ENCODE assay signal across 1 cellular context in genomic region chr15:31278056-31278445, GRCh38.
TF ChIP-seq lines count a peak whose summit lies in the region.

No MANE protein-coding gene starts in this region.

TF ChIP-seq in HepG2, 621 proteins besides CTCF, POLR2A, EP300 and RAD21 (continued from another document):
- no peak for TF ChIP-seq NR2C2 (CRISPR knock-in tag; IDR thresholded peaks at IDR 0.05; ENCODE audit: borderline replicate concordance)
- no peak for TF ChIP-seq SNAPC5 (CRISPR knock-in tag; IDR thresholded peaks at IDR 0.05; ENCODE audit: borderline replicate concordance)
- TF ChIP-seq KDM1A (CRISPR knock-in tag; IDR thresholded peaks at IDR 0.05), result no peak
- no peak for TF ChIP-seq ZBTB39 (CRISPR knock-in tag; IDR thresholded peaks at IDR 0.05)
- no peak for TF ChIP-seq TAF1 (CRISPR knock-in tag; IDR thresholded peaks at IDR 0.05)
- no peak for TF ChIP-seq ZMYM2 (CRISPR knock-in tag; IDR thresholded peaks at IDR 0.05)
- no peak for TF ChIP-seq PRPF4 (IDR thresholded peaks at IDR 0.05; ENCODE audit: low read depth, low read length, poor library complexity, severe bottlenecking)
- no peak for TF ChIP-seq ETV5 (CRISPR knock-in tag; IDR thresholded peaks at IDR 0.05; ENCODE audit: borderline replicate concordance)
- TF ChIP-seq JDP2 (CRISPR knock-in tag; IDR thresholded peaks at IDR 0.05; ENCODE audit: borderline replicate concordance), result no peak
- TF ChIP-seq AGO1 (IDR thresholded peaks at IDR 0.05; ENCODE audit: low read depth, low read length, poor library complexity, severe bottlenecking), result no peak
- no peak for TF ChIP-seq ATF1 (CRISPR knock-in tag; IDR thresholded peaks at IDR 0.05)
- no peak for TF ChIP-seq EEA1 (CRISPR knock-in tag; IDR thresholded peaks at IDR 0.05; ENCODE audit: borderline replicate concordance)
- TF ChIP-seq ZNF567 (CRISPR knock-in tag; IDR thresholded peaks at IDR 0.05; ENCODE audit: borderline replicate concordance), result no peak
- no peak for TF ChIP-seq ZEB1 (IDR thresholded peaks at IDR 0.05; ENCODE audit: insufficient replicate concordance, low read depth)
- no peak for TF ChIP-seq ZNF362 (CRISPR knock-in tag; IDR thresholded peaks at IDR 0.05; ENCODE audit: borderline replicate concordance)
- TF ChIP-seq IRX3 (CRISPR knock-in tag; IDR thresholded peaks at IDR 0.05; ENCODE audit: borderline replicate concordance, low read depth), result no peak
- no peak for TF ChIP-seq ZNF17 (CRISPR knock-in tag; IDR thresholded peaks at IDR 0.05)
- TF ChIP-seq MEF2D (CRISPR knock-in tag; IDR thresholded peaks at IDR 0.05), result no peak
TF ChIP-seq in HepG2: peak in this region for 0.
